3 cellular contexts compared by ENCODE assay signal in the genomic region with DNA sequence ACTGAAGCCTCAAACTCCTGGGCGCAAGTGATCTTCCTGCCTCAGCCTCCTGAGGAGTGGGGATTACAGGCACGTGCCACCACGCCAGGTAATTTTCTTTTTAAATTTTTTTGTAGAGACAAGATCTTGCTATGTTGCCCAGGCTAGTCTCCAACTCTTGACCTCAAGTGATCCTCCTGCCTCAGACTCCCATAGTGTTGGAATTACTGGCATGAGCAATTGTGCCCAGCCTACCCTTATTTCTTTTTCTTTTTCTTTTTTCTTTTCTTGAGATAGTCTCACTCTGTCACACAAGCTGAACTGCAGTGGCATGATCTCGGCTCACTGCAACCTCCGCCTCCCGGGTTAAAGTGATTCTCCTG.
TF ChIP-seq lines count a peak whose summit lies in the region.

No MANE protein-coding gene starts in this region.

TF ChIP-seq in SK-N-SH, 30 proteins besides CTCF, POLR2A, EP300 and RAD21:
- TF ChIP-seq, protein P1, sequence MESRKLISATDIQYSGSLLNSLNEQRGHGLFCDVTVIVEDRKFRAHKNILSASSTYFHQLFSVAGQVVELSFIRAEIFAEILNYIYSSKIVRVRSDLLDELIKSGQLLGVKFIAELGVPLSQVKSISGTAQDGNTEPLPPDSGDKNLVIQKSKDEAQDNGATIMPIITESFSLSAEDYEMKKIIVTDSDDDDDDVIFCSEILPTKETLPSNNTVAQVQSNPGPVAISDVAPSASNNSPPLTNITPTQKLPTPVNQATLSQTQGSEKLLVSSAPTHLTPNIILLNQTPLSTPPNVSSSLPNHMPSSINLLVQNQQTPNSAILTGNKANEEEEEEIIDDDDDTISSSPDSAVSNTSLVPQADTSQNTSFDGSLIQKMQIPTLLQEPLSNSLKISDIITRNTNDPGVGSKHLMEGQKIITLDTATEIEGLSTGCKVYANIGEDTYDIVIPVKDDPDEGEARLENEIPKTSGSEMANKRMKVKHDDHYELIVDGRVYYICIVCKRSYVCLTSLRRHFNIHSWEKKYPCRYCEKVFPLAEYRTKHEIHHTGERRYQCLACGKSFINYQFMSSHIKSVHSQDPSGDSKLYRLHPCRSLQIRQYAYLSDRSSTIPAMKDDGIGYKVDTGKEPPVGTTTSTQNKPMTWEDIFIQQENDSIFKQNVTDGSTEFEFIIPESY (IDR thresholded peaks at IDR 0.05; ENCODE audit: borderline replicate concordance, low read depth), result no peak
- no peak for TF ChIP-seq RCOR1 (IDR thresholded peaks at IDR 0.05; ENCODE audit: low read length)

TF ChIP-seq in SK-N-SH treated with all-trans-retinoic acid at 6 μM for 48 hours, 23 proteins besides CTCF, POLR2A, EP300 and RAD21 (continued from another document):
- TF ChIP-seq, protein P2, sequence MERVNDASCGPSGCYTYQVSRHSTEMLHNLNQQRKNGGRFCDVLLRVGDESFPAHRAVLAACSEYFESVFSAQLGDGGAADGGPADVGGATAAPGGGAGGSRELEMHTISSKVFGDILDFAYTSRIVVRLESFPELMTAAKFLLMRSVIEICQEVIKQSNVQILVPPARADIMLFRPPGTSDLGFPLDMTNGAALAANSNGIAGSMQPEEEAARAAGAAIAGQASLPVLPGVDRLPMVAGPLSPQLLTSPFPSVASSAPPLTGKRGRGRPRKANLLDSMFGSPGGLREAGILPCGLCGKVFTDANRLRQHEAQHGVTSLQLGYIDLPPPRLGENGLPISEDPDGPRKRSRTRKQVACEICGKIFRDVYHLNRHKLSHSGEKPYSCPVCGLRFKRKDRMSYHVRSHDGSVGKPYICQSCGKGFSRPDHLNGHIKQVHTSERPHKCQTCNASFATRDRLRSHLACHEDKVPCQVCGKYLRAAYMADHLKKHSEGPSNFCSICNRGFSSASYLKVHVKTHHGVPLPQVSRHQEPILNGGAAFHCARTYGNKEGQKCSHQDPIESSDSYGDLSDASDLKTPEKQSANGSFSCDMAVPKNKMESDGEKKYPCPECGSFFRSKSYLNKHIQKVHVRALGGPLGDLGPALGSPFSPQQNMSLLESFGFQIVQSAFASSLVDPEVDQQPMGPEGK (CRISPR knock-in tag; IDR thresholded peaks at IDR 0.05; ENCODE audit: borderline replicate concordance), result no peak
- TF ChIP-seq ZNF565 (CRISPR knock-in tag; conservative IDR thresholded peaks at IDR 0.05; ENCODE audit: low read depth) (no peak), ZFP3 (CRISPR knock-in tag; IDR thresholded peaks at IDR 0.05) (no peak), TCF4 (CRISPR knock-in tag; IDR thresholded peaks at IDR 0.05; ENCODE audit: borderline replicate concordance) (no peak), RARB (CRISPR knock-in tag; IDR thresholded peaks at IDR 0.05) (no peak), ESRRG (CRISPR knock-in tag; IDR thresholded peaks at IDR 0.05) (no peak), CSDC2 (CRISPR knock-in tag; IDR thresholded peaks at IDR 0.05) (no peak), ZFP30 (CRISPR knock-in tag; IDR thresholded peaks at IDR 0.05) (no peak), OSR1 (CRISPR knock-in tag; IDR thresholded peaks at IDR 0.05) (no peak), ISL1 (CRISPR knock-in tag; IDR thresholded peaks at IDR 0.05) (no peak)
- TF ChIP-seq, protein P3, sequence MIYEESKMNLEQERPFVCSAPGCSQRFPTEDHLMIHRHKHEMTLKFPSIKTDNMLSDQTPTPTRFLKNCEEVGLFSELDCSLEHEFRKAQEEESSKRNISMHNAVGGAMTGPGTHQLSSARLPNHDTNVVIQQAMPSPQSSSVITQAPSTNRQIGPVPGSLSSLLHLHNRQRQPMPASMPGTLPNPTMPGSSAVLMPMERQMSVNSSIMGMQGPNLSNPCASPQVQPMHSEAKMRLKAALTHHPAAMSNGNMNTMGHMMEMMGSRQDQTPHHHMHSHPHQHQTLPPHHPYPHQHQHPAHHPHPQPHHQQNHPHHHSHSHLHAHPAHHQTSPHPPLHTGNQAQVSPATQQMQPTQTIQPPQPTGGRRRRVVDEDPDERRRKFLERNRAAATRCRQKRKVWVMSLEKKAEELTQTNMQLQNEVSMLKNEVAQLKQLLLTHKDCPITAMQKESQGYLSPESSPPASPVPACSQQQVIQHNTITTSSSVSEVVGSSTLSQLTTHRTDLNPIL (CRISPR knock-in tag; IDR thresholded peaks at IDR 0.05; ENCODE audit: low read depth), result no peak
TF ChIP-seq in SK-N-SH treated with all-trans-retinoic acid at 6 μM for 48 hours: peak in this region for 0.

TF ChIP-seq in GM23338, 12 proteins besides CTCF, POLR2A, EP300 and RAD21 (continued from another document):
- TF ChIP-seq, protein P4, sequence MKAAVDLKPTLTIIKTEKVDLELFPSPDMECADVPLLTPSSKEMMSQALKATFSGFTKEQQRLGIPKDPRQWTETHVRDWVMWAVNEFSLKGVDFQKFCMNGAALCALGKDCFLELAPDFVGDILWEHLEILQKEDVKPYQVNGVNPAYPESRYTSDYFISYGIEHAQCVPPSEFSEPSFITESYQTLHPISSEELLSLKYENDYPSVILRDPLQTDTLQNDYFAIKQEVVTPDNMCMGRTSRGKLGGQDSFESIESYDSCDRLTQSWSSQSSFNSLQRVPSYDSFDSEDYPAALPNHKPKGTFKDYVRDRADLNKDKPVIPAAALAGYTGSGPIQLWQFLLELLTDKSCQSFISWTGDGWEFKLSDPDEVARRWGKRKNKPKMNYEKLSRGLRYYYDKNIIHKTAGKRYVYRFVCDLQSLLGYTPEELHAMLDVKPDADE (IDR thresholded peaks at IDR 0.05), result no peak
- TF ChIP-seq CREB1 (CRISPR knock-in tag; IDR thresholded peaks at IDR 0.05; ENCODE audit: low read depth) (no peak), ZNF331 (CRISPR knock-in tag; IDR thresholded peaks at IDR 0.05; ENCODE audit: low read depth) (no peak), ZNF114 (CRISPR knock-in tag; IDR thresholded peaks at IDR 0.05) (no peak), JUNB (IDR thresholded peaks at IDR 0.05; ENCODE audit: unreplicated experiment) (no peak), EZH2phosphoT487 (IDR thresholded peaks at IDR 0.05; ENCODE audit: unreplicated experiment) (no peak), NANOG (IDR thresholded peaks at IDR 0.05; ENCODE audit: borderline replicate concordance) (no peak), POLR2AphosphoS5 (IDR thresholded peaks at IDR 0.05; ENCODE audit: low read depth) (no peak)
- TF ChIP-seq, protein P5, sequence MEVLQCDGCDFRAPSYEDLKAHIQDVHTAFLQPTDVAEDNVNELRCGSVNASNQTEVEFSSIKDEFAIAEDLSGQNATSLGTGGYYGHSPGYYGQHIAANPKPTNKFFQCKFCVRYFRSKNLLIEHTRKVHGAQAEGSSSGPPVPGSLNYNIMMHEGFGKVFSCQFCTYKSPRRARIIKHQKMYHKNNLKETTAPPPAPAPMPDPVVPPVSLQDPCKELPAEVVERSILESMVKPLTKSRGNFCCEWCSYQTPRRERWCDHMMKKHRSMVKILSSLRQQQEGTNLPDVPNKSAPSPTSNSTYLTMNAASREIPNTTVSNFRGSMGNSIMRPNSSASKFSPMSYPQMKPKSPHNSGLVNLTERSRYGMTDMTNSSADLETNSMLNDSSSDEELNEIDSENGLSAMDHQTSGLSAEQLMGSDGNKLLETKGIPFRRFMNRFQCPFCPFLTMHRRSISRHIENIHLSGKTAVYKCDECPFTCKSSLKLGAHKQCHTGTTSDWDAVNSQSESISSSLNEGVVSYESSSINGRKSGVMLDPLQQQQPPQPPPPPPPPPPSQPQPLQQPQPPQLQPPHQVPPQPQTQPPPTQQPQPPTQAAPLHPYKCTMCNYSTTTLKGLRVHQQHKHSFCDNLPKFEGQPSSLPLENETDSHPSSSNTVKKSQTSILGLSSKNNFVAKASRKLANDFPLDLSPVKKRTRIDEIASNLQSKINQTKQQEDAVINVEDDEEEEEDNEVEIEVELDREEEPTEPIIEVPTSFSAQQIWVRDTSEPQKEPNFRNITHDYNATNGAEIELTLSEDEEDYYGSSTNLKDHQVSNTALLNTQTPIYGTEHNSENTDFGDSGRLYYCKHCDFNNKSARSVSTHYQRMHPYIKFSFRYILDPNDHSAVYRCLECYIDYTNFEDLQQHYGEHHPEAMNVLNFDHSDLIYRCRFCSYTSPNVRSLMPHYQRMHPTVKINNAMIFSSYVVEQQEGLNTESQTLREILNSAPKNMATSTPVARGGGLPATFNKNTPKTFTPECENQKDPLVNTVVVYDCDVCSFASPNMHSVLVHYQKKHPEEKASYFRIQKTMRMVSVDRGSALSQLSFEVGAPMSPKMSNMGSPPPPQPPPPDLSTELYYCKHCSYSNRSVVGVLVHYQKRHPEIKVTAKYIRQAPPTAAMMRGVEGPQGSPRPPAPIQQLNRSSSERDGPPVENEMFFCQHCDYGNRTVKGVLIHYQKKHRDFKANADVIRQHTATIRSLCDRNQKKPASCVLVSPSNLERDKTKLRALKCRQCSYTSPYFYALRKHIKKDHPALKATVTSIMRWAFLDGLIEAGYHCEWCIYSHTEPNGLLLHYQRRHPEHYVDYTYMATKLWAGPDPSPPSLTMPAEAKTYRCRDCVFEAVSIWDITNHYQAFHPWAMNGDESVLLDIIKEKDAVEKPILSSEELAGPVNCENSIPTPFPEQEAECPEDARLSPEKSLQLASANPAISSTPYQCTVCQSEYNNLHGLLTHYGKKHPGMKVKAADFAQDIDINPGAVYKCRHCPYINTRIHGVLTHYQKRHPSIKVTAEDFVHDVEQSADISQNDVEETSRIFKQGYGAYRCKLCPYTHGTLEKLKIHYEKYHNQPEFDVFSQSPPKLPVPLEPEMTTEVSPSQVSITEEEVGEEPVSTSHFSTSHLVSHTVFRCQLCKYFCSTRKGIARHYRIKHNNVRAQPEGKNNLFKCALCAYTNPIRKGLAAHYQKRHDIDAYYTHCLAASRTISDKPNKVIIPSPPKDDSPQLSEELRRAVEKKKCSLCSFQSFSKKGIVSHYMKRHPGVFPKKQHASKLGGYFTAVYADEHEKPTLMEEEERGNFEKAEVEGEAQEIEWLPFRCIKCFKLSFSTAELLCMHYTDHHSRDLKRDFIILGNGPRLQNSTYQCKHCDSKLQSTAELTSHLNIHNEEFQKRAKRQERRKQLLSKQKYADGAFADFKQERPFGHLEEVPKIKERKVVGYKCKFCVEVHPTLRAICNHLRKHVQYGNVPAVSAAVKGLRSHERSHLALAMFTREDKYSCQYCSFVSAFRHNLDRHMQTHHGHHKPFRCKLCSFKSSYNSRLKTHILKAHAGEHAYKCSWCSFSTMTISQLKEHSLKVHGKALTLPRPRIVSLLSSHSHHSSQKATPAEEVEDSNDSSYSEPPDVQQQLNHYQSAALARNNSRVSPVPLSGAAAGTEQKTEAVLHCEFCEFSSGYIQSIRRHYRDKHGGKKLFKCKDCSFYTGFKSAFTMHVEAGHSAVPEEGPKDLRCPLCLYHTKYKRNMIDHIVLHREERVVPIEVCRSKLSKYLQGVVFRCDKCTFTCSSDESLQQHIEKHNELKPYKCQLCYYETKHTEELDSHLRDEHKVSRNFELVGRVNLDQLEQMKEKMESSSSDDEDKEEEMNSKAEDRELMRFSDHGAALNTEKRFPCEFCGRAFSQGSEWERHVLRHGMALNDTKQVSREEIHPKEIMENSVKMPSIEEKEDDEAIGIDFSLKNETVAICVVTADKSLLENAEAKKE (CRISPR knock-in tag; IDR thresholded peaks at IDR 0.05), result no peak
- TF ChIP-seq, protein P6, sequence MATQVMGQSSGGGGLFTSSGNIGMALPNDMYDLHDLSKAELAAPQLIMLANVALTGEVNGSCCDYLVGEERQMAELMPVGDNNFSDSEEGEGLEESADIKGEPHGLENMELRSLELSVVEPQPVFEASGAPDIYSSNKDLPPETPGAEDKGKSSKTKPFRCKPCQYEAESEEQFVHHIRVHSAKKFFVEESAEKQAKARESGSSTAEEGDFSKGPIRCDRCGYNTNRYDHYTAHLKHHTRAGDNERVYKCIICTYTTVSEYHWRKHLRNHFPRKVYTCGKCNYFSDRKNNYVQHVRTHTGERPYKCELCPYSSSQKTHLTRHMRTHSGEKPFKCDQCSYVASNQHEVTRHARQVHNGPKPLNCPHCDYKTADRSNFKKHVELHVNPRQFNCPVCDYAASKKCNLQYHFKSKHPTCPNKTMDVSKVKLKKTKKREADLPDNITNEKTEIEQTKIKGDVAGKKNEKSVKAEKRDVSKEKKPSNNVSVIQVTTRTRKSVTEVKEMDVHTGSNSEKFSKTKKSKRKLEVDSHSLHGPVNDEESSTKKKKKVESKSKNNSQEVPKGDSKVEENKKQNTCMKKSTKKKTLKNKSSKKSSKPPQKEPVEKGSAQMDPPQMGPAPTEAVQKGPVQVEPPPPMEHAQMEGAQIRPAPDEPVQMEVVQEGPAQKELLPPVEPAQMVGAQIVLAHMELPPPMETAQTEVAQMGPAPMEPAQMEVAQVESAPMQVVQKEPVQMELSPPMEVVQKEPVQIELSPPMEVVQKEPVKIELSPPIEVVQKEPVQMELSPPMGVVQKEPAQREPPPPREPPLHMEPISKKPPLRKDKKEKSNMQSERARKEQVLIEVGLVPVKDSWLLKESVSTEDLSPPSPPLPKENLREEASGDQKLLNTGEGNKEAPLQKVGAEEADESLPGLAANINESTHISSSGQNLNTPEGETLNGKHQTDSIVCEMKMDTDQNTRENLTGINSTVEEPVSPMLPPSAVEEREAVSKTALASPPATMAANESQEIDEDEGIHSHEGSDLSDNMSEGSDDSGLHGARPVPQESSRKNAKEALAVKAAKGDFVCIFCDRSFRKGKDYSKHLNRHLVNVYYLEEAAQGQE (IDR thresholded peaks at IDR 0.05; ENCODE audit: unreplicated experiment), result no peak
